Comparison of ENCODE assay signal across 8 cellular contexts in the genomic region with DNA sequence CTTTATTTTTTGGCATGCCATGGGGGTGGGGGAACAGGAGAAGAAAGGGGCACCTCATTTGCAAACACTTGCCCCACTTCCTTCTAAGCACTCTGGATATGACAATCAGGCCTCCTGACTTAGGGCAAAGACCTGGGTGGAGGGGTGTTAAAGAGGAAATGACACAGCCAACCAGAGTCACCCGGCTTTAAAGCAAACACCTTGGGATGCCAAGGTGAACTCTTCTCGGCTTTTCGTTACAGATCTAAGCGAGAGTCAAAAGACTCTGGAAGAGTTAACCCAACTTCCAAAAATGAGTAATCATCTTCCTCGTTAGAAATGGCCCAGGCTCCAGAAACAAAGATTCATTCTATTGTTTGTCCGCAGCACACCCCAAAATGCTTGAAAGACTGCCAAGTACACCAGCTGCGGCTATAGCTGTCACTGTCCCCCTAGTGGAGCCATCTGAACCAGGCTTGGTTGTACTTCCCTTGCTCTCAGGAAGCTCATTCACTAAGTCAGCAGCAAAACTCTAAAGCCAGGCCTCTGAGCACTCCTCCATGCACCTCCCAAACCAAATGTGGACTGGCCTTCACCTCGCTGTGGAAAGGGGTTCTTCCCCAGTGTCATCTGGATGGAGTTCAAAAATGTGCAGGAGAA. TPM values are rescaled to one million over a fixed set of nuclear protein-coding genes. Genes with fewer than 3 reads are reported as not detected.
A peak's percentile ranks its signal among the peaks of the same experiment; 100 is the strongest.
DNase-seq lines count a peak whose midpoint lies in the region; ATAC-seq and TF ChIP-seq lines count a peak whose summit lies in the region.

No MANE protein-coding gene starts in this region.

- POLR2A ChIA-PET in activated CD4-positive, alpha-beta T cell treated with anti-CD3 and anti-CD28 coated beads, Interleukin-2, amount 10 ng/mL, durations not matched to agents 7 days and 5 days (lab: Charles Lee): interaction anchor here (2.3 kb wide), 1 partner anchor 10 kb away, joined by 6 read pairs; no protein-coding TSS in a partner anchor

- H3K4me3 ChIP-seq in Karpas-422 (ENCODE audit: low read length) (peak overlapping the region; percentile 19; the same call in 1 of the 2 replicates), muscle layer of duodenum (ENCODE audit: low read depth in 1 of 2, low read length in 2 of 2) (no peak overlapping the region)
- peak overlapping the region; percentile 5 for H3K4me3 ChIP-seq in effector memory CD4-positive, alpha-beta T cell (ENCODE audit: insufficient read depth, low read depth, low read length, poor library complexity, severe bottlenecking)

- no peaks in the 10 kb centered on the region for H3K27me3 ChIP-seq in Karpas-422 (ENCODE audit: low read length)
- H3K27me3 ChIP-seq in effector memory CD4-positive, alpha-beta T cell (replicated peaks; ENCODE audit: control insufficient read depth, insufficient read depth, low read length, poor library complexity, severe bottlenecking): no peaks in the 10 kb centered on the region
- no peaks in the 10 kb centered on the region for H3K27me3 ChIP-seq in muscle layer of duodenum (ENCODE audit: low read depth, low read length)

- no peak overlapping the region for H2AFZ ChIP-seq in Karpas-422 (ENCODE audit: low read length)

- H3K9ac ChIP-seq in Karpas-422 (ENCODE audit: low read length): peak overlapping the region; percentile 18

- H3K4me1 Mint-ChIP-seq in activated CD4-positive, alpha-beta T cell treated with anti-CD3 and anti-CD28 coated beads, Interleukin-2, amount 10 ng/mL, durations not matched to agents 7 days and 5 days: peaks cover 91% of the 10 kb centered on the region

- no peaks in the 10 kb centered on the region for H3K27me3 Mint-ChIP-seq in activated CD4-positive, alpha-beta T cell treated with anti-CD3 and anti-CD28 coated beads, Interleukin-2, amount 10 ng/mL, durations not matched to agents 7 days and 5 days

- peaks cover 100% of the 10 kb centered on the region for H3K79me2 ChIP-seq in Karpas-422 (ENCODE audit: low read length)

- no peaks in the 10 kb centered on the region for H3K9me2 ChIP-seq in Karpas-422 (replicated peaks; ENCODE audit: insufficient read depth, low read length)

- H3K4me1 ChIP-seq in Karpas-422 (ENCODE audit: low read length) (peaks cover 85% of the 10 kb centered on the region), muscle layer of duodenum (ENCODE audit: control insufficient read depth in 1 of 2, insufficient read depth in 2 of 2, low read length in 2 of 2) (peaks cover 52 to 78% of the 10 kb centered on the region in 2 donors)
- H3K4me1 ChIP-seq in effector memory CD4-positive, alpha-beta T cell (ENCODE audit: control insufficient read depth, insufficient read depth, low read length, poor library complexity, severe bottlenecking): peaks cover 92% of the 10 kb centered on the region

- H3K27ac Mint-ChIP-seq in activated CD4-positive, alpha-beta T cell treated with anti-CD3 and anti-CD28 coated beads, Interleukin-2, amount 10 ng/mL, durations not matched to agents 7 days and 5 days: peak overlapping the region; percentile 96

- no peaks in the 10 kb centered on the region for H3K9me3 Mint-ChIP-seq in activated CD4-positive, alpha-beta T cell treated with anti-CD3 and anti-CD28 coated beads, Interleukin-2, amount 10 ng/mL, durations not matched to agents 7 days and 5 days

- peak overlapping the region; percentile 63 for H3K4me2 ChIP-seq in Karpas-422 (ENCODE audit: low read depth, low read length, poor library complexity, severe bottlenecking)

- CTCF ChIA-PET in activated CD4-positive, alpha-beta T cell treated with anti-CD3 and anti-CD28 coated beads, Interleukin-2, amount 10 ng/mL, durations not matched to agents 7 days and 5 days (lab: Charles Lee): interaction anchor here (0.7 to 16.4 kb wide), 19 partner anchors 9 to 90 kb away, joined by 3 to 209 read pairs (median 5); no protein-coding TSS in a partner anchor

- ATAC-seq in GM21717 (IDR thresholded peaks at IDR 0.05; ENCODE audit: unreplicated experiment): peak; percentile 42

- H3K9me3 ChIP-seq in Karpas-422 (ENCODE audit: low read length) (no peaks in the 10 kb centered on the region), muscle layer of duodenum (ENCODE audit: control insufficient read depth in 1 of 2, low read length in 2 of 2) (no peaks in the 10 kb centered on the region)
- no peaks in the 10 kb centered on the region for H3K9me3 ChIP-seq in effector memory CD4-positive, alpha-beta T cell (ENCODE audit: control insufficient read depth, low read length)

- peak; percentile 58 for TF ChIP-seq CTCF in GM10266 (IDR thresholded peaks at IDR 0.05; ENCODE audit: control insufficient read depth, insufficient read depth, low read depth, missing control alignments)

- peak overlapping the region; percentile 30 for H3K4me3 Mint-ChIP-seq in activated CD4-positive, alpha-beta T cell treated with anti-CD3 and anti-CD28 coated beads, Interleukin-2, amount 10 ng/mL, durations not matched to agents 7 days and 5 days

- peaks cover 41% of the 10 kb centered on the region for H4K20me1 ChIP-seq in Karpas-422 (ENCODE audit: insufficient read depth, low read depth, low read length)

- peaks cover 39% of the 10 kb centered on the region for H3K36me3 Mint-ChIP-seq in activated CD4-positive, alpha-beta T cell treated with anti-CD3 and anti-CD28 coated beads, Interleukin-2, amount 10 ng/mL, durations not matched to agents 7 days and 5 days (ENCODE audit: low read depth)

- peak; percentile 63 for DNase-seq in GM10266 (ENCODE audit: extremely low spot score)
- peak; percentile 91 for DNase-seq in Karpas-422
- DNase-seq in activated CD4-positive, alpha-beta T cell treated with anti-CD3 and anti-CD28 coated beads, Interleukin-2, amount 10 ng/mL, durations not matched to agents 7 days and 5 days: peak; percentile 80
- peak; percentile 54 to 68 (median 59) for DNase-seq in effector memory CD4-positive, alpha-beta T cell
- DNase-seq in ureter (ENCODE audit: low spot score): peak; percentile 77
- DNase-seq in NCI-H2081 treated with DMSO at 0.1 percent for 48 hours (lab: John Stamatoyannopoulos, UW): no peak

- H3K36me3 ChIP-seq in Karpas-422 (ENCODE audit: insufficient read depth, low read length) (peaks cover 16% of the 10 kb centered on the region; the same call in 1 of the 2 replicates), muscle layer of duodenum (ENCODE audit: control insufficient read depth in 1 of 2, insufficient read depth in 2 of 2, low read length in 2 of 2) (no peaks in the 10 kb centered on the region)
- H3K36me3 ChIP-seq in effector memory CD4-positive, alpha-beta T cell (ENCODE audit: control insufficient read depth, insufficient read depth, low read length): no peaks in the 10 kb centered on the region

- peak overlapping the region; percentile 82 for H3K27ac ChIP-seq in Karpas-422 (ENCODE audit: low read length)
- H3K27ac ChIP-seq in effector memory CD4-positive, alpha-beta T cell (ENCODE audit: insufficient read depth, low read length, poor library complexity, severe bottlenecking): peak overlapping the region; percentile 92
- peak overlapping the region; percentile 79 for H3K27ac ChIP-seq in muscle layer of duodenum (ENCODE audit: low read length)

RNA-seq across cellular contexts. Expression of a gene that starts 24.8 kb away (rescaled TPM):
- 72.5 and 148 TPM in 2 replicates for total RNA-seq in Karpas-422 (2014; rRNA removed; shearing (Covaris generic); ENCODE audit: low replicate concordance)
- total RNA-seq in activated CD4-positive, alpha-beta T cell treated with anti-CD3 and anti-CD28 coated beads, Interleukin-2, amount 10 ng/mL, durations not matched to agents 7 days and 5 days: 10 to 100 TPM; 30.1 to 30.9 TPM
- total RNA-seq in ureter: 38.8 TPM

Comparison
In these comparisons a context has a peak if more than half of its experiments do, and no peak if none do; other contexts are left out.
1. H3K4me3 ChIP-seq: peak in Karpas-422 (single experiment) and effector memory CD4-positive, alpha-beta T cell (single experiment); none in muscle layer of duodenum (0 of 2).
2. Peak in every context shown above with its lines, with median percentiles within 50 percentile points of each other: H3K27ac ChIP-seq.